1 cellular context compared by ENCODE assay signal in the genomic region with DNA sequence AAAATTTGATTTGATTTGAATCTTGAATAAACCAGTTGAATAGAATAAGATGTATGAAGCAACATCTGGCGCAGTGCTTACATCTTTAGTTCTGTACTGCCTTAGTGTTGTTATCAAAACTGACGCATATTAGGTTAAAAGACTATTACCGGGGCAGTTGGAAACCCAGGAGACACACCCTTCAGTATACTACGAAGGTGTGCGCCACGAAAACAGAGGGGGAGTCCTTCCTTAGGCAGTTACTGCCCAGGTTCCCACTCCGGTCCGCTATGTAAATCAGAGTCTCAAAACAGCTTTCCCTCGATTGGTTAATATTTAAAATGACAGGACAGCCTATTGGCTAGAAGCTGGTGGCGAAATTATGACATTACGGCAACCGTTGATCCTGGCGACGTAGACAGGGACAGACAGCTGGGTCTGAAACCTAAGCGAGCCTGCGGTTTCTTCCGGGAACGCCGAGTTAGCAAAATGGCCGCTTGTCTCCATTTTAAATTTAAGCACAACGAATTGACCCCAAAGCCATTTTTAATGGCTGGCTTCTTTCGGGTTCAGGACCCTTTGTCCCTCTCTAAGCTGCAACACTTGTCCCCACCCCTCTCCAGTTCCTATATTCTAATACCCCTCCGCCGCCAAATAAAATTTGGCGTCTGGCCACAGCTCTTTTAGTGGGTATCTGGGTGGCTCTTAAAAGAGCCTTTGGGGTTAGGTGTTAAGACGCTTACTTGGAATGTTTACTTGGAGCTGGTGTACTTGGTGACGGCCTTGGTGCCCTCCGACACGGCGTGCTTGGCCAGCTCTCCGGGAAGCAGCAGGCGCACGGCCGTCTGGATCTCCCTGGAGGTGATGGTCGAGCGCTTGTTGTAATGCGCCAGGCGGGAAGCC.
TF ChIP-seq lines count a peak whose summit lies in the region.

No MANE protein-coding gene starts in this region.

TF ChIP-seq in K562, 482 proteins besides CTCF, POLR2A, EP300 and RAD21 (continued from another document and continues in another):
- no peak for TF ChIP-seq ZC3H8 (IDR thresholded peaks at IDR 0.05)
- TF ChIP-seq STAT5B (CRISPR knock-in tag; IDR thresholded peaks at IDR 0.05) = no peak
- TF ChIP-seq KLF1 (tag; IDR thresholded peaks at IDR 0.05) = no peak; the same call in 1 of the 2 replicates
- peak; percentile 31; the same call in 1 of the 2 replicates for TF ChIP-seq GABPB1 (CRISPR knock-in tag; IDR thresholded peaks at IDR 0.05)
- peak; percentile 83; the same call in 1 of the 2 replicates for TF ChIP-seq ZNF586 (CRISPR knock-in tag; conservative IDR thresholded peaks at IDR 0.05)
- TF ChIP-seq, protein P1, sequence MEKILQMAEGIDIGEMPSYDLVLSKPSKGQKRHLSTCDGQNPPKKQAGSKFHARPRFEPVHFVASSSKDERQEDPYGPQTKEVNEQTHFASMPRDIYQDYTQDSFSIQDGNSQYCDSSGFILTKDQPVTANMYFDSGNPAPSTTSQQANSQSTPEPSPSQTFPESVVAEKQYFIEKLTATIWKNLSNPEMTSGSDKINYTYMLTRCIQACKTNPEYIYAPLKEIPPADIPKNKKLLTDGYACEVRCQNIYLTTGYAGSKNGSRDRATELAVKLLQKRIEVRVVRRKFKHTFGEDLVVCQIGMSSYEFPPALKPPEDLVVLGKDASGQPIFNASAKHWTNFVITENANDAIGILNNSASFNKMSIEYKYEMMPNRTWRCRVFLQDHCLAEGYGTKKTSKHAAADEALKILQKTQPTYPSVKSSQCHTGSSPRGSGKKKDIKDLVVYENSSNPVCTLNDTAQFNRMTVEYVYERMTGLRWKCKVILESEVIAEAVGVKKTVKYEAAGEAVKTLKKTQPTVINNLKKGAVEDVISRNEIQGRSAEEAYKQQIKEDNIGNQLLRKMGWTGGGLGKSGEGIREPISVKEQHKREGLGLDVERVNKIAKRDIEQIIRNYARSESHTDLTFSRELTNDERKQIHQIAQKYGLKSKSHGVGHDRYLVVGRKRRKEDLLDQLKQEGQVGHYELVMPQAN (IDR thresholded peaks at IDR 0.05; ENCODE audit: borderline replicate concordance) = peak; percentile 77
- TF ChIP-seq, protein P2, sequence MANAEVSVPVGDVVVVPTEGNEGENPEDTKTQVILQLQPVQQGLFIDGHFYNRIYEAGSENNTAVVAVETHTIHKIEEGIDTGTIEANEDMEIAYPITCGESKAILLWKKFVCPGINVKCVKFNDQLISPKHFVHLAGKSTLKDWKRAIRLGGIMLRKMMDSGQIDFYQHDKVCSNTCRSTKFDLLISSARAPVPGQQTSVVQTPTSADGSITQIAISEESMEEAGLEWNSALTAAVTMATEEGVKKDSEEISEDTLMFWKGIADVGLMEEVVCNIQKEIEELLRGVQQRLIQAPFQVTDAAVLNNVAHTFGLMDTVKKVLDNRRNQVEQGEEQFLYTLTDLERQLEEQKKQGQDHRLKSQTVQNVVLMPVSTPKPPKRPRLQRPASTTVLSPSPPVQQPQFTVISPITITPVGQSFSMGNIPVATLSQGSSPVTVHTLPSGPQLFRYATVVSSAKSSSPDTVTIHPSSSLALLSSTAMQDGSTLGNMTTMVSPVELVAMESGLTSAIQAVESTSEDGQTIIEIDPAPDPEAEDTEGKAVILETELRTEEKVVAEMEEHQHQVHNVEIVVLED (CRISPR knock-in tag; IDR thresholded peaks at IDR 0.05) = peak; percentile 35; the same call in 1 of the 2 replicates
- no peak for TF ChIP-seq SMARCE1 (IDR thresholded peaks at IDR 0.05)
- TF ChIP-seq HNRNPL (IDR thresholded peaks at IDR 0.05; ENCODE audit: low read depth, low read length) = peak; percentile 95
- peak; percentile 90 for TF ChIP-seq KLF13 (tag; IDR thresholded peaks at IDR 0.05; ENCODE audit: borderline replicate concordance, low read depth)
- peak; percentile 87 for TF ChIP-seq TAF9B (IDR thresholded peaks at IDR 0.05; ENCODE audit: partially characterized antibody)
- peak; percentile 47; the same call in 1 of the 2 replicates for TF ChIP-seq RFX5 (IDR thresholded peaks at IDR 0.05; ENCODE audit: low read depth, low read length)
- TF ChIP-seq ZNF668 (CRISPR knock-in tag; IDR thresholded peaks at IDR 0.05) = peak; percentile 49; the same call in 1 of the 2 replicates
- TF ChIP-seq ZNF778 (CRISPR knock-in tag; IDR thresholded peaks at IDR 0.05) = no peak
- TF ChIP-seq EZH2 (IDR thresholded peaks at IDR 0.05; ENCODE audit: borderline replicate concordance, low read depth, low read length) = no peak
- peak; percentile 37; the same call in 1 of the 2 replicates for TF ChIP-seq BACH1 (tag; IDR thresholded peaks at IDR 0.05)
- TF ChIP-seq, protein P3, sequence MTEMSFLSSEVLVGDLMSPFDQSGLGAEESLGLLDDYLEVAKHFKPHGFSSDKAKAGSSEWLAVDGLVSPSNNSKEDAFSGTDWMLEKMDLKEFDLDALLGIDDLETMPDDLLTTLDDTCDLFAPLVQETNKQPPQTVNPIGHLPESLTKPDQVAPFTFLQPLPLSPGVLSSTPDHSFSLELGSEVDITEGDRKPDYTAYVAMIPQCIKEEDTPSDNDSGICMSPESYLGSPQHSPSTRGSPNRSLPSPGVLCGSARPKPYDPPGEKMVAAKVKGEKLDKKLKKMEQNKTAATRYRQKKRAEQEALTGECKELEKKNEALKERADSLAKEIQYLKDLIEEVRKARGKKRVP (CRISPR knock-in tag; IDR thresholded peaks at IDR 0.05) = peak; percentile 87
- TF ChIP-seq ZNF253 (CRISPR knock-in tag; conservative IDR thresholded peaks at IDR 0.05) = peak; percentile 93
- TF ChIP-seq SREBF2 (CRISPR knock-in tag; IDR thresholded peaks at IDR 0.05) = peak; percentile 98
- TF ChIP-seq DDX20 (tag; IDR thresholded peaks at IDR 0.05; ENCODE audit: low read depth) = no peak; the same call in 1 of the 2 replicates
- peak; percentile 24; the same call in 1 of the 2 replicates for TF ChIP-seq ZNF75A (CRISPR knock-in tag; IDR thresholded peaks at IDR 0.05)
- TF ChIP-seq, protein P4, sequence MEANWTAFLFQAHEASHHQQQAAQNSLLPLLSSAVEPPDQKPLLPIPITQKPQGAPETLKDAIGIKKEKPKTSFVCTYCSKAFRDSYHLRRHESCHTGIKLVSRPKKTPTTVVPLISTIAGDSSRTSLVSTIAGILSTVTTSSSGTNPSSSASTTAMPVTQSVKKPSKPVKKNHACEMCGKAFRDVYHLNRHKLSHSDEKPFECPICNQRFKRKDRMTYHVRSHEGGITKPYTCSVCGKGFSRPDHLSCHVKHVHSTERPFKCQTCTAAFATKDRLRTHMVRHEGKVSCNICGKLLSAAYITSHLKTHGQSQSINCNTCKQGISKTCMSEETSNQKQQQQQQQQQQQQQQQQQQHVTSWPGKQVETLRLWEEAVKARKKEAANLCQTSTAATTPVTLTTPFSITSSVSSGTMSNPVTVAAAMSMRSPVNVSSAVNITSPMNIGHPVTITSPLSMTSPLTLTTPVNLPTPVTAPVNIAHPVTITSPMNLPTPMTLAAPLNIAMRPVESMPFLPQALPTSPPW (CRISPR knock-in tag; IDR thresholded peaks at IDR 0.05) = peak; percentile 86
- TF ChIP-seq, protein P5, sequence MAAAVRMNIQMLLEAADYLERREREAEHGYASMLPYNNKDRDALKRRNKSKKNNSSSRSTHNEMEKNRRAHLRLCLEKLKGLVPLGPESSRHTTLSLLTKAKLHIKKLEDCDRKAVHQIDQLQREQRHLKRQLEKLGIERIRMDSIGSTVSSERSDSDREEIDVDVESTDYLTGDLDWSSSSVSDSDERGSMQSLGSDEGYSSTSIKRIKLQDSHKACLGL (CRISPR knock-in tag; IDR thresholded peaks at IDR 0.05; ENCODE audit: borderline replicate concordance, poor library complexity, severe bottlenecking) = no peak
- no peak for TF ChIP-seq DNMT1 (IDR thresholded peaks at IDR 0.05)
- TF ChIP-seq MEF2A (IDR thresholded peaks at IDR 0.05; ENCODE audit: control insufficient read depth, low read depth, low read length) = no peak; the same call in none of the 2 replicates
- TF ChIP-seq, protein P6, sequence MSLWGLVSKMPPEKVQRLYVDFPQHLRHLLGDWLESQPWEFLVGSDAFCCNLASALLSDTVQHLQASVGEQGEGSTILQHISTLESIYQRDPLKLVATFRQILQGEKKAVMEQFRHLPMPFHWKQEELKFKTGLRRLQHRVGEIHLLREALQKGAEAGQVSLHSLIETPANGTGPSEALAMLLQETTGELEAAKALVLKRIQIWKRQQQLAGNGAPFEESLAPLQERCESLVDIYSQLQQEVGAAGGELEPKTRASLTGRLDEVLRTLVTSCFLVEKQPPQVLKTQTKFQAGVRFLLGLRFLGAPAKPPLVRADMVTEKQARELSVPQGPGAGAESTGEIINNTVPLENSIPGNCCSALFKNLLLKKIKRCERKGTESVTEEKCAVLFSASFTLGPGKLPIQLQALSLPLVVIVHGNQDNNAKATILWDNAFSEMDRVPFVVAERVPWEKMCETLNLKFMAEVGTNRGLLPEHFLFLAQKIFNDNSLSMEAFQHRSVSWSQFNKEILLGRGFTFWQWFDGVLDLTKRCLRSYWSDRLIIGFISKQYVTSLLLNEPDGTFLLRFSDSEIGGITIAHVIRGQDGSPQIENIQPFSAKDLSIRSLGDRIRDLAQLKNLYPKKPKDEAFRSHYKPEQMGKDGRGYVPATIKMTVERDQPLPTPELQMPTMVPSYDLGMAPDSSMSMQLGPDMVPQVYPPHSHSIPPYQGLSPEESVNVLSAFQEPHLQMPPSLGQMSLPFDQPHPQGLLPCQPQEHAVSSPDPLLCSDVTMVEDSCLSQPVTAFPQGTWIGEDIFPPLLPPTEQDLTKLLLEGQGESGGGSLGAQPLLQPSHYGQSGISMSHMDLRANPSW (CRISPR knock-in tag; IDR thresholded peaks at IDR 0.05) = no peak
- peak; percentile 41; the same call in 1 of the 2 replicates for TF ChIP-seq ARID1B (IDR thresholded peaks at IDR 0.05)
- TF ChIP-seq, protein P7, sequence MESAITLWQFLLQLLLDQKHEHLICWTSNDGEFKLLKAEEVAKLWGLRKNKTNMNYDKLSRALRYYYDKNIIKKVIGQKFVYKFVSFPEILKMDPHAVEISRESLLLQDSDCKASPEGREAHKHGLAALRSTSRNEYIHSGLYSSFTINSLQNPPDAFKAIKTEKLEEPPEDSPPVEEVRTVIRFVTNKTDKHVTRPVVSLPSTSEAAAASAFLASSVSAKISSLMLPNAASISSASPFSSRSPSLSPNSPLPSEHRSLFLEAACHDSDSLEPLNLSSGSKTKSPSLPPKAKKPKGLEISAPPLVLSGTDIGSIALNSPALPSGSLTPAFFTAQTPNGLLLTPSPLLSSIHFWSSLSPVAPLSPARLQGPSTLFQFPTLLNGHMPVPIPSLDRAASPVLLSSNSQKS (CRISPR knock-in tag; IDR thresholded peaks at IDR 0.05) = peak; percentile 35; the same call in 1 of the 2 replicates
- TF ChIP-seq POLR2G (IDR thresholded peaks at IDR 0.05; ENCODE audit: low read depth, low read length) = peak; percentile 73
- TF ChIP-seq YY1 (IDR thresholded peaks at IDR 0.05; ENCODE audit: borderline replicate concordance in 1 of 3, control insufficient read depth in 1 of 3, extremely low read depth in 1 of 3, insufficient read depth in 3 of 3, insufficient read length in 1 of 3, insufficient replicate concordance in 2 of 3, low read depth in 1 of 3, low read length in 2 of 3) = peak; percentile 87 to 97 (median 90)
- TF ChIP-seq XRCC5 (IDR thresholded peaks at IDR 0.05; ENCODE audit: low read depth, low read length) = 0 out of 2 replicates have a peak, but pooled peaks have one; percentile 49
- TF ChIP-seq NFIC (IDR thresholded peaks at IDR 0.05) = peak; percentile 64
- TF ChIP-seq HDAC1 (IDR thresholded peaks at IDR 0.05) = peak; percentile 28 to 77; a peak in 2 of 4 replicates
- TF ChIP-seq ELF4 (CRISPR knock-in tag; IDR thresholded peaks at IDR 0.05) = peak; percentile 97
- peak in 1 of 2 experiments; percentile 57; a peak in 2 of 3 replicates for TF ChIP-seq CBX3 (IDR thresholded peaks at IDR 0.05; ENCODE audit: borderline replicate concordance in 1 of 2, low read length in 2 of 2)
- TF ChIP-seq SRF (CRISPR knock-in tag; IDR thresholded peaks at IDR 0.05) = peak in 1 of 2 experiments; percentile 89; a peak in 2 of 4 replicates
- peak; percentile 65 for TF ChIP-seq HCFC1 (IDR thresholded peaks at IDR 0.05; ENCODE audit: low read depth, low read length)
- no peak for TF ChIP-seq JUNB (CRISPR knock-in tag; conservative IDR thresholded peaks at IDR 0.05)
- TF ChIP-seq GABPB2 (CRISPR knock-in tag; conservative IDR thresholded peaks at IDR 0.05) = peak; percentile 97
- TF ChIP-seq, protein P8, sequence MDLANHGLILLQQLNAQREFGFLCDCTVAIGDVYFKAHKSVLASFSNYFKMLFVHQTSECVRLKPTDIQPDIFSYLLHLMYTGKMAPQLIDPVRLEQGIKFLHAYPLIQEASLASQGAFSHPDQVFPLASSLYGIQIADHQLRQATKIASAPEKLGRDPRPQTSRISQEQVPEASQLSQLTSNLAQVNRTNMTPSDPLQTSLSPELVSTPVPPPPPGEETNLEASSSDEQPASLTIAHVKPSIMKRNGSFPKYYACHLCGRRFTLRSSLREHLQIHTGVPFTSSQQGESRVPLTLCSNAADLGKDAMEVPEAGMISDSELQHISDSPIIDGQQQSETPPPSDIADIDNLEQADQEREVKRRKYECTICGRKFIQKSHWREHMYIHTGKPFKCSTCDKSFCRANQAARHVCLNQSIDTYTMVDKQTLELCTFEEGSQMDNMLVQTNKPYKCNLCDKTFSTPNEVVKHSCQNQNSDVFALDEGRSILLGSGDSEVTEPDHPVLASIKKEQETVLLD (IDR thresholded peaks at IDR 0.05) = no peak
- no peak for TF ChIP-seq ZNF274 (IDR thresholded peaks at IDR 0.05; ENCODE audit: borderline replicate concordance, low read depth, low read length)
- peak; percentile 95 for TF ChIP-seq RFX7 (CRISPR knock-in tag; IDR thresholded peaks at IDR 0.05)
- TF ChIP-seq SMARCA5 (IDR thresholded peaks at IDR 0.05) = no peak
- TF ChIP-seq, protein P9, sequence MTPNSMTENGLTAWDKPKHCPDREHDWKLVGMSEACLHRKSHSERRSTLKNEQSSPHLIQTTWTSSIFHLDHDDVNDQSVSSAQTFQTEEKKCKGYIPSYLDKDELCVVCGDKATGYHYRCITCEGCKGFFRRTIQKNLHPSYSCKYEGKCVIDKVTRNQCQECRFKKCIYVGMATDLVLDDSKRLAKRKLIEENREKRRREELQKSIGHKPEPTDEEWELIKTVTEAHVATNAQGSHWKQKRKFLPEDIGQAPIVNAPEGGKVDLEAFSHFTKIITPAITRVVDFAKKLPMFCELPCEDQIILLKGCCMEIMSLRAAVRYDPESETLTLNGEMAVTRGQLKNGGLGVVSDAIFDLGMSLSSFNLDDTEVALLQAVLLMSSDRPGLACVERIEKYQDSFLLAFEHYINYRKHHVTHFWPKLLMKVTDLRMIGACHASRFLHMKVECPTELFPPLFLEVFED (CRISPR knock-in tag; conservative IDR thresholded peaks at IDR 0.05) = peak; percentile 98
- TF ChIP-seq, protein P10, sequence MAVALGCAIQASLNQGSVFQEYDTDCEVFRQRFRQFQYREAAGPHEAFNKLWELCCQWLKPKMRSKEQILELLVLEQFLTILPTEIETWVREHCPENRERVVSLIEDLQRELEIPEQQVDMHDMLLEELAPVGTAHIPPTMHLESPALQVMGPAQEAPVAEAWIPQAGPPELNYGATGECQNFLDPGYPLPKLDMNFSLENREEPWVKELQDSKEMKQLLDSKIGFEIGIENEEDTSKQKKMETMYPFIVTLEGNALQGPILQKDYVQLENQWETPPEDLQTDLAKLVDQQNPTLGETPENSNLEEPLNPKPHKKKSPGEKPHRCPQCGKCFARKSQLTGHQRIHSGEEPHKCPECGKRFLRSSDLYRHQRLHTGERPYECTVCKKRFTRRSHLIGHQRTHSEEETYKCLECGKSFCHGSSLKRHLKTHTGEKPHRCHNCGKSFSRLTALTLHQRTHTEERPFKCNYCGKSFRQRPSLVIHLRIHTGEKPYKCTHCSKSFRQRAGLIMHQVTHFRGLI (CRISPR knock-in tag; IDR thresholded peaks at IDR 0.05) = no peak
